Comparison of ENCODE assay signal across 11 cellular contexts in the genomic region with DNA sequence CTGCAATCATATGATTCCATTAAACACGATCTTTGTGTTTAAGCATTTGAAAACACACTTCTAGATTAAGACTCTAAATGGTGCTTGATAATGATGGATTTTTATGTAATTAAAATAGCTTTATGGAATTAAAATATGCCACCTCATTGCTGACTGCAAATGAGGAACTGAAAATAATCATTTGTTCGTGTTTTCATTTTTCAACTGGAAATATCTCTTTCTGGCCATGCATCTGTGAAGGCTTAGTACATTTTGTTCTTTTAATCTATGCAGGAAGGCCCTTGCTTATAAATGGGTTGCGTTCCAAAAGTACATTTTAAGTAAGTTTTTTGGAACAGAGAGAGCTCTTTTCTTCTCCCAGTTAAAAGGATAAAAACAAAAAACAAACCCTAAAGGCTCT.
A peak's percentile ranks its signal among the peaks of the same experiment; 100 is the strongest.
DNase-seq lines count a peak whose midpoint lies in the region; ATAC-seq and TF ChIP-seq lines count a peak whose summit lies in the region.
"Had no signal": no experiment of that assay in that cellular context is flagged by ENCODE, and none has a peak within 500 bp of the region (broad histone marks: within the 10 kb centered on the region; RNA-seq: fewer than 3 reads in every experiment).

No MANE protein-coding gene starts in this region.

- no peak overlapping the region for H2BK5ac ChIP-seq in H9 (ENCODE audit: insufficient read length, low read length)

- no peaks in the 10 kb centered on the region for H3K9me3 ChIP-seq in H9 (ENCODE audit: control insufficient read depth, low read depth, low read length)

- no peak overlapping the region for H3K14ac ChIP-seq in H9 (ENCODE audit: insufficient read depth, low read length)

- WGBS in H9 (ENCODE audit: extremely low coverage, insufficient read length, low lambda C conversion rate) = no CpG with 5 or more reads among the region's 3 CpGs

- H3K27ac ChIP-seq in H9 (ENCODE audit: insufficient read length, low read depth, low read length) = no peak overlapping the region

- no peaks in the 10 kb centered on the region for H3K23me2 ChIP-seq in H9 (ENCODE audit: insufficient read length, low read depth, low read length, poor library complexity, severe bottlenecking)

- no peak overlapping the region for H2AFZ ChIP-seq in H9 (ENCODE audit: low read length)

- H2BK12ac ChIP-seq in H9 (ENCODE audit: insufficient read length, low read depth, low read length) = no peak overlapping the region

- no peaks in the 10 kb centered on the region for H3K79me2 ChIP-seq in H9 (ENCODE audit: insufficient read depth, low read length)

- H4K20me1 ChIP-seq in H9 (ENCODE audit: control insufficient read depth, insufficient read depth, insufficient read length) = no peaks in the 10 kb centered on the region

- no peak overlapping the region for H3K4ac ChIP-seq in H9 (ENCODE audit: low read depth, low read length)

- no peaks in the 10 kb centered on the region for H3K27me3 Mint-ChIP-seq in activated T-cell treated with anti-CD3 and anti-CD28 coated beads, Interleukin-2, amount 50 U/mL, for 72 hours (ENCODE audit: low read depth)
- no peaks in the 10 kb centered on the region for H3K27me3 Mint-ChIP-seq in H9 (ENCODE audit: low read depth)

- H2AK5ac ChIP-seq in H9 (ENCODE audit: insufficient read length, low read length) = no peak overlapping the region

- H3K18ac ChIP-seq in H9 (ENCODE audit: insufficient read length, low read depth, low read length) = no peak overlapping the region

- H2BK15ac ChIP-seq in H9 (ENCODE audit: low read depth, low read length) = no peak overlapping the region

- H2BK120ac ChIP-seq in H9 (ENCODE audit: low read depth, low read length, poor library complexity, severe bottlenecking) = no peak overlapping the region

- no peaks in the 10 kb centered on the region for H3K4me1 ChIP-seq in H9 (ENCODE audit: insufficient read depth, low read length)

- no peak overlapping the region for H3T11ph ChIP-seq in H9 (ENCODE audit: low read length)

- no peak overlapping the region for H3K9ac ChIP-seq in H9 (ENCODE audit: extremely low read depth, insufficient read length, low read length)

- H3K27me3 ChIP-seq in H9 (ENCODE audit: insufficient read depth, low read length) = no peaks in the 10 kb centered on the region

- no peak overlapping the region for H3K27ac Mint-ChIP-seq in activated T-cell treated with anti-CD3 and anti-CD28 coated beads, Interleukin-2, amount 50 U/mL, for 72 hours
- H3K27ac Mint-ChIP-seq in H9 = no peak overlapping the region
- H3K27ac Mint-ChIP-seq: IgD-negative memory B cell had no signal

- H4K8ac ChIP-seq in H9 (replicated peaks; ENCODE audit: insufficient read length, low read depth, low read length) = no peak overlapping the region

- no peak overlapping the region for H3K4me3 Mint-ChIP-seq in activated T-cell treated with anti-CD3 and anti-CD28 coated beads, Interleukin-2, amount 50 U/mL, for 72 hours
- no peak overlapping the region for H3K4me3 Mint-ChIP-seq in H9
- H3K4me3 Mint-ChIP-seq: IgD-negative memory B cell had no signal

- H3K23ac ChIP-seq in H9 (ENCODE audit: insufficient read length, low read depth, low read length) = no peak overlapping the region

- no peak for DNase-seq in HUDEP-2 (lab: John Stamatoyannopoulos, UW; ENCODE audit: unreplicated experiment in 76 of 76)
- no peak for DNase-seq in activated CD4-positive, alpha-beta T cell treated with anti-CD3 and anti-CD28 coated beads for 48 hours
- no peak for DNase-seq in activated T-cell treated with anti-CD3 and anti-CD28 coated beads, Interleukin-2, amount 50 U/mL, for 72 hours
- no peak for DNase-seq in H9
- DNase-seq: activated T-cell treated with anti-CD3 and anti-CD28 coated beads for 4 hours, DMS 273 treated with DMSO at 0.1 percent for 48 hours, trophoblast cell had no signal

- H3K36me3 Mint-ChIP-seq in activated T-cell treated with anti-CD3 and anti-CD28 coated beads, Interleukin-2, amount 50 U/mL, for 72 hours (ENCODE audit: insufficient read depth in 2 of 2) = no peaks in the 10 kb centered on the region
- H3K36me3 Mint-ChIP-seq in H9 (ENCODE audit: insufficient read depth in 1 of 3, low read depth in 3 of 3) = no peaks in the 10 kb centered on the region
- H3K36me3 Mint-ChIP-seq: IgD-negative memory B cell had no signal

- ATAC-seq in GM19351 (IDR thresholded peaks at IDR 0.05; ENCODE audit: unreplicated experiment) (peak; percentile 78), HG02642 (IDR thresholded peaks at IDR 0.05; ENCODE audit: poor library complexity, unreplicated experiment) (peak; percentile 72), HG03354 (IDR thresholded peaks at IDR 0.05; ENCODE audit: poor library complexity, severe bottlenecking, unreplicated experiment) (peak; percentile 85)
- ATAC-seq in activated T-cell treated with anti-CD3 and anti-CD28 coated beads, Interleukin-2, amount 50 U/mL, for 72 hours (replicated peaks in 1 of 2) = no peak

- H3K4me2 ChIP-seq in H9 (ENCODE audit: insufficient read depth, insufficient read length, low read length) = no peak overlapping the region

- H4K5ac ChIP-seq in H9 (ENCODE audit: insufficient read length, low read depth, low read length) = no peak overlapping the region

- no peak overlapping the region for H3K56ac ChIP-seq in H9 (ENCODE audit: insufficient read length, low read depth, low read length)

- no peak overlapping the region for H2BK20ac ChIP-seq in H9 (ENCODE audit: low read depth, low read length, poor library complexity, severe bottlenecking)

- H3K9me3 Mint-ChIP-seq in activated T-cell treated with anti-CD3 and anti-CD28 coated beads, Interleukin-2, amount 50 U/mL, for 72 hours = peaks cover 0 to 2% of the 10 kb centered on the region in 2 donors
- H3K9me3 Mint-ChIP-seq in H9 = no peaks in the 10 kb centered on the region; a peak in 1 of 5 replicates

- no peaks in the 10 kb centered on the region for H3K4me1 Mint-ChIP-seq in activated T-cell treated with anti-CD3 and anti-CD28 coated beads, Interleukin-2, amount 50 U/mL, for 72 hours (ENCODE audit: low read depth)
- peaks cover 0 to 6% of the 10 kb centered on the region in 2 experiments; a peak in 3 of 4 replicates for H3K4me1 Mint-ChIP-seq in H9

- H4K91ac ChIP-seq in H9 (ENCODE audit: insufficient read length, low read depth, low read length) = no peak overlapping the region

- H3K79me1 ChIP-seq in H9 (ENCODE audit: insufficient read depth, low read depth, low read length, poor library complexity, severe bottlenecking) = no peaks in the 10 kb centered on the region

- no peak for TF ChIP-seq CTCF in H9 (conservative IDR thresholded peaks at IDR 0.05)

Comparison
In these comparisons a context has a peak if more than half of its experiments do, and no peak if none do; other contexts are left out.
1. ATAC-seq: peak in GM19351 (single experiment), HG02642 (single experiment) and HG03354 (single experiment); none in activated T-cell treated with anti-CD3 and anti-CD28 coated beads, Interleukin-2, amount 50 U/mL, for 72 hours (0 of 2).